In the genomic region with DNA sequence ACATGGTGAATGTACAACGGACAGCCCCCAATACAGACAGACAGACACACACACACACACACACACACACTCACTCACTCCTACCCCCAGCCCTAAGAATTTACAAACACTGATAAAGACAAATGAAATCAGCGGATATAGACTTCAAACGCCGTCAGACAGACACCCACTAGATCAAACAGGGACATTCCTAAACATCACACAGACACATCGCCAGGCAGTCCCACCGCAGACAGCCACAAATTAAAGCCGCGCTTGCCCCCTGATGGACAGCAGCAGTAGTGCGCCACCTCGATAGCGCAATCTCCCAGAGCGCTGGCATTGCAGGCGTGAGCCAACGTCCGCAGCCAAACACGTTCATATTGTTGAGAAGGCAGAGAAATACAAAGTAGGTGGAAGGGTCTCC, we compare ENCODE assay signal across 8 cellular contexts. TPM values are rescaled to one million over a fixed set of nuclear protein-coding genes. Genes with fewer than 3 reads are reported as not detected.
A peak's percentile ranks its signal among the peaks of the same experiment; 100 is the strongest.
DNase-seq lines count a peak whose midpoint lies in the region; ATAC-seq, FAIRE-seq and TF ChIP-seq lines count a peak whose summit lies in the region.

No MANE protein-coding gene starts in this region.

- H3K4me3 Mint-ChIP-seq in neural crest cell = peak overlapping the region; percentile 48
- peak overlapping the region; percentile 84 for H3K4me3 Mint-ChIP-seq in stimulated activated naive CD8-positive, alpha-beta T cell treated with anti-CD3 and anti-CD28 coated beads, Interleukin-15, Interleukin-2, amounts not matched to agents 100 ng/mL and 50 ng/mL, for 24 hours

- H3K9ac ChIP-seq in fibroblast of lung (ENCODE audit: insufficient read depth, low read length) = no peak overlapping the region

- peak; percentile 93 for TF ChIP-seq CTCF in fibroblast of lung (conservative IDR thresholded peaks at IDR 0.05 in 1 of 2, IDR thresholded peaks at IDR 0.05 in 1 of 2; ENCODE audit: low read depth in 1 of 2, low read length in 2 of 2)
- peak; percentile 85 for TF ChIP-seq CTCF in neural crest cell (conservative IDR thresholded peaks at IDR 0.05)

- no peaks in the 10 kb centered on the region for H3K9me3 ChIP-seq in fibroblast of lung (ENCODE audit: control insufficient read depth, insufficient read depth, low read depth, low read length)

- peak; percentile 78 for ATAC-seq in GM18907 (IDR thresholded peaks at IDR 0.05; ENCODE audit: unreplicated experiment)

- peak overlapping the region; percentile 63 for H3K4me2 ChIP-seq in fibroblast of lung (ENCODE audit: extremely low read depth, insufficient read depth, low read length)

- no peaks in the 10 kb centered on the region for H3K36me3 Mint-ChIP-seq in neural crest cell (ENCODE audit: low read depth)
- no peaks in the 10 kb centered on the region for H3K36me3 Mint-ChIP-seq in stimulated activated naive CD8-positive, alpha-beta T cell treated with anti-CD3 and anti-CD28 coated beads, Interleukin-15, Interleukin-2, amounts not matched to agents 100 ng/mL and 50 ng/mL, for 24 hours (ENCODE audit: low read depth)

- H3K4me3 ChIP-seq in fibroblast of lung (replicated peaks in 1 of 4; ENCODE audit: control extremely low read depth in 1 of 4, insufficient read depth in 1 of 4, low read depth in 3 of 4, low read length in 4 of 4) = peak overlapping the region in 1 of 4 experiments; percentile 45

- no peak overlapping the region for H3K27ac Mint-ChIP-seq in neural crest cell (ENCODE audit: unreplicated experiment)
- H3K27ac Mint-ChIP-seq in stimulated activated naive CD8-positive, alpha-beta T cell treated with anti-CD3 and anti-CD28 coated beads, Interleukin-15, Interleukin-2, amounts not matched to agents 100 ng/mL and 50 ng/mL, for 24 hours = peak overlapping the region; percentile 81

- H3K4me1 ChIP-seq in fibroblast of lung (ENCODE audit: control insufficient read depth, extremely low read depth, insufficient read depth, low read length) = no peaks in the 10 kb centered on the region

- no peaks in the 10 kb centered on the region for H3K36me3 ChIP-seq in fibroblast of lung (ENCODE audit: control insufficient read depth, insufficient read depth, low read length)

- no peak overlapping the region for H2AFZ ChIP-seq in fibroblast of lung (ENCODE audit: low read length)

- H3K9me3 Mint-ChIP-seq in neural crest cell = no peaks in the 10 kb centered on the region
- no peaks in the 10 kb centered on the region for H3K9me3 Mint-ChIP-seq in stimulated activated naive CD8-positive, alpha-beta T cell treated with anti-CD3 and anti-CD28 coated beads, Interleukin-15, Interleukin-2, amounts not matched to agents 100 ng/mL and 50 ng/mL, for 24 hours

- no peak overlapping the region for H3K27ac ChIP-seq in fibroblast of lung (ENCODE audit: insufficient read depth, low read length)

- peak; percentile 80 to 84 for DNase-seq in AML-193 (lab: John Stamatoyannopoulos, UW)
- peak; percentile 93 for DNase-seq in HTR-8/SVneo (ENCODE audit: insufficient read length, low spot score)
- DNase-seq in RKO (ENCODE audit: low spot score) = peak; percentile 85
- peak; percentile 96 for DNase-seq in activated T-cell treated with anti-CD3 and anti-CD28 coated beads, Interleukin-2, amount 50 U/mL, for 48 hours
- DNase-seq in fibroblast of lung (ENCODE audit: low read depth in 2 of 2) = peak; percentile 69 to 76
- peak; percentile 81 for DNase-seq in neural crest cell (ENCODE audit: low read depth, low spot score)

- no peaks in the 10 kb centered on the region for H3K79me2 ChIP-seq in fibroblast of lung (ENCODE audit: control insufficient read depth, insufficient read depth, low read length)

- H3K27me3 Mint-ChIP-seq in neural crest cell (ENCODE audit: low read depth) = peaks cover 38% of the 10 kb centered on the region
- H3K27me3 Mint-ChIP-seq in stimulated activated naive CD8-positive, alpha-beta T cell treated with anti-CD3 and anti-CD28 coated beads, Interleukin-15, Interleukin-2, amounts not matched to agents 100 ng/mL and 50 ng/mL, for 24 hours = no peaks in the 10 kb centered on the region

- FAIRE-seq in HTR-8/SVneo (lab: Jason Lieb, UNC) = peak; percentile 82

- H4K20me1 ChIP-seq in fibroblast of lung (ENCODE audit: control insufficient read depth, extremely low read depth, insufficient read depth, low read length) = no peaks in the 10 kb centered on the region

- peaks cover 10% of the 10 kb centered on the region for H3K4me1 Mint-ChIP-seq in neural crest cell
- H3K4me1 Mint-ChIP-seq in stimulated activated naive CD8-positive, alpha-beta T cell treated with anti-CD3 and anti-CD28 coated beads, Interleukin-15, Interleukin-2, amounts not matched to agents 100 ng/mL and 50 ng/mL, for 24 hours (ENCODE audit: low read depth) = peaks cover 17% of the 10 kb centered on the region

- H3K27me3 ChIP-seq in fibroblast of lung (ENCODE audit: control insufficient read depth, insufficient read depth, low read length) = no peaks in the 10 kb centered on the region

RNA-seq across cellular contexts. Expression of gene ADGRE1, which starts 24.7 kb away (rescaled TPM):
- total RNA-seq in fibroblast of lung = under 0.01 TPM in 1 of 2 replicates, not detected in the other
- polyA plus RNA-seq in fibroblast of lung = not detected in 2 replicates
- polyA plus RNA-seq in fibroblast of lung (2012) = not detected in 2 replicates
- polyA minus RNA-seq in fibroblast of lung (ENCODE audit: low replicate concordance) = not detected in 2 replicates
- not detected in 2 replicates for total RNA-seq in neural crest cell
